ENCODE assay signal across 1 cellular context in the genomic region with DNA sequence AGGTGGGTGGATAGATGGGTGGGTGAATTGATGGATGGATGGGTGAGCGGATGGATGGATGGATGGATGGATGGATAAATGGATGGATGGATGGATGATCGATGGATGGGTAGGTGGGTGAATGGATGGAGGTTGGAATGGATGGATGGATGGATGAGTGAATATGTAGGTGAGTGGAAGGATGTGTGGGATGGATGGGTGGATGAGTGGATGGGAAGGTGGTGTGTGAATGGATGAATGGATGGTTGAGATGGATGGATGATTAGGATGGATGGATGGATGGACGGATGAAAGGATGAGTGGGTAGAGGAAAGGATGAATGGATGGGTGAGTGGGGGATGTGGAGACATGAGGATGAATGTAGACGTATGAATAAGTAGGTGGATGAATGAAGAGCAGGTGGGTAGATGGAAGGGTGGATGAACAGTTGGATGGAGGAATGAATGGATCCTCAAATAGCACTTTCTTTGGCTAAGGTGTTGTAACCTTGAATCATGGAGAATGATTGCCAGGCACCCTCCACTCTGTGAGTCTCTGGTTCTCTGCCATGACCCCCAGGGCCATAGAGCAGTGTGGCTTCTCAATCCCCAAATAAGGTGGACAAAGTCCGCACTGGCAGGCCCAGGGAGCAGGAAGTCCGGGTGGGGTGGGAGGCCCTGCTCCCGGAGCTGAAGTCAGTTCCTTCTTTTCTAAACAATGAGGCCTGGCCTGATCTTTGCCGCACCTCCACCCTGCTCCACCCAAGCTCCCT.
TF ChIP-seq lines count a peak whose summit lies in the region.

No MANE protein-coding gene starts in this region.

TF ChIP-seq in HepG2, 621 proteins besides CTCF, POLR2A, EP300 and RAD21 (continues in another document):
- TF ChIP-seq ZNF263 (CRISPR knock-in tag; IDR thresholded peaks at IDR 0.05) (0 out of 2 replicates have a peak, but pooled peaks have one; percentile 16), MTF1 (CRISPR knock-in tag; IDR thresholded peaks at IDR 0.05) (no peak), MIXL1 (CRISPR knock-in tag; IDR thresholded peaks at IDR 0.05) (0 out of 2 replicates have a peak, but pooled peaks have one; percentile 68), MYNN (CRISPR knock-in tag; IDR thresholded peaks at IDR 0.05; ENCODE audit: low read depth) (no peak), KLF16 (CRISPR knock-in tag; IDR thresholded peaks at IDR 0.05) (no peak), NFIC (IDR thresholded peaks at IDR 0.05; ENCODE audit: low read length) (no peak), U2AF1 (optimal IDR thresholded peaks at IDR 0.05; ENCODE audit: low read depth, low read length) (no peak), E2F5 (CRISPR knock-in tag; conservative IDR thresholded peaks at IDR 0.05) (no peak), HNRNPUL1 (IDR thresholded peaks at IDR 0.05; ENCODE audit: low read depth, low read length) (no peak), SATB2 (CRISPR knock-in tag; IDR thresholded peaks at IDR 0.05) (no peak), ZFYVE20 (CRISPR knock-in tag; IDR thresholded peaks at IDR 0.05; ENCODE audit: borderline replicate concordance, low read depth) (no peak), ZNF747 (CRISPR knock-in tag; IDR thresholded peaks at IDR 0.05; ENCODE audit: borderline replicate concordance) (no peak), ZNF30 (CRISPR knock-in tag; IDR thresholded peaks at IDR 0.05) (no peak), ZNF12 (CRISPR knock-in tag; IDR thresholded peaks at IDR 0.05) (no peak), POGZ (CRISPR knock-in tag; IDR thresholded peaks at IDR 0.05) (peak; percentile 56; the same call in 1 of the 2 replicates), CHCHD3 (CRISPR knock-in tag; IDR thresholded peaks at IDR 0.05) (no peak), ZFP90 (CRISPR knock-in tag; IDR thresholded peaks at IDR 0.05; ENCODE audit: borderline replicate concordance) (no peak), ZNF503 (CRISPR knock-in tag; IDR thresholded peaks at IDR 0.05) (no peak), ZBTB7A (CRISPR knock-in tag; IDR thresholded peaks at IDR 0.05) (no peak; the same call in 1 of the 2 replicates), PHB2 (IDR thresholded peaks at IDR 0.05; ENCODE audit: partially characterized antibody) (no peak), ZNF382 (CRISPR knock-in tag; IDR thresholded peaks at IDR 0.05; ENCODE audit: borderline replicate concordance) (no peak), ZBTB38 (CRISPR knock-in tag; IDR thresholded peaks at IDR 0.05) (no peak), ZNF234 (CRISPR knock-in tag; conservative IDR thresholded peaks at IDR 0.05) (no peak), ZNF75D (CRISPR knock-in tag; IDR thresholded peaks at IDR 0.05; ENCODE audit: borderline replicate concordance) (no peak), MEF2D (CRISPR knock-in tag; IDR thresholded peaks at IDR 0.05) (no peak), RBFOX2 (IDR thresholded peaks at IDR 0.05; ENCODE audit: low read depth, low read length) (no peak), SRSF1 (optimal IDR thresholded peaks at IDR 0.05; ENCODE audit: low read depth, low read length) (no peak), GATAD1 (CRISPR knock-in tag; IDR thresholded peaks at IDR 0.05) (peak; percentile 23; the same call in 1 of the 2 replicates), USF2 (IDR thresholded peaks at IDR 0.05; ENCODE audit: low read depth, low read length) (no peak), USF2 (CRISPR knock-in tag; IDR thresholded peaks at IDR 0.05; ENCODE audit: borderline replicate concordance) (no peak), RXRA (CRISPR knock-in tag; IDR thresholded peaks at IDR 0.05) (peak; percentile 45; the same call in 1 of the 2 replicates), EZH2 (conservative IDR thresholded peaks at IDR 0.05; ENCODE audit: low read depth, low read length) (no peak), ZNF580 (CRISPR knock-in tag; IDR thresholded peaks at IDR 0.05; ENCODE audit: borderline replicate concordance, low read depth) (0 out of 2 replicates have a peak, but pooled peaks have one; percentile 17), ZKSCAN8 (CRISPR knock-in tag; IDR thresholded peaks at IDR 0.05; ENCODE audit: borderline replicate concordance) (peak; percentile 19; the same call in 1 of the 2 replicates), ZFP62 (CRISPR knock-in tag; IDR thresholded peaks at IDR 0.05) (no peak), AGO2 (optimal IDR thresholded peaks at IDR 0.05; ENCODE audit: low read depth, low read length) (no peak), ZNF496 (CRISPR knock-in tag; IDR thresholded peaks at IDR 0.05; ENCODE audit: insufficient replicate concordance) (no peak), RFX1 (IDR thresholded peaks at IDR 0.05) (no peak), ZNF644 (CRISPR knock-in tag; IDR thresholded peaks at IDR 0.05; ENCODE audit: low read depth) (peak; percentile 86), NFYC (CRISPR knock-in tag; IDR thresholded peaks at IDR 0.05) (no peak), GATA4 (IDR thresholded peaks at IDR 0.05; ENCODE audit: borderline replicate concordance, low read depth) (no peak), ZNF879 (CRISPR knock-in tag; IDR thresholded peaks at IDR 0.05) (no peak), KLF9 (CRISPR knock-in tag; IDR thresholded peaks at IDR 0.05; ENCODE audit: low read depth) (no peak), HNF4A (CRISPR knock-in tag; IDR thresholded peaks at IDR 0.05) (peak; percentile 94), IKZF4 (CRISPR knock-in tag; IDR thresholded peaks at IDR 0.05; ENCODE audit: borderline replicate concordance, low read depth, not compliant biosample characterization) (no peak), SMAD3 (CRISPR knock-in tag; IDR thresholded peaks at IDR 0.05) (peak; percentile 39; the same call in 1 of the 2 replicates), ZNF713 (CRISPR knock-in tag; IDR thresholded peaks at IDR 0.05) (no peak), MBD4 (IDR thresholded peaks at IDR 0.05; ENCODE audit: borderline replicate concordance, low read length) (no peak), ZNF589 (CRISPR knock-in tag; conservative IDR thresholded peaks at IDR 0.05) (no peak), KDM4B (CRISPR knock-in tag; IDR thresholded peaks at IDR 0.05) (no peak), ZFX (CRISPR knock-in tag; IDR thresholded peaks at IDR 0.05; ENCODE audit: low read depth) (peak; percentile 86), ELF4 (CRISPR knock-in tag; IDR thresholded peaks at IDR 0.05; ENCODE audit: borderline replicate concordance) (0 out of 2 replicates have a peak, but pooled peaks have one; percentile 17), MTA3 (CRISPR knock-in tag; IDR thresholded peaks at IDR 0.05) (no peak), ZNF616 (CRISPR knock-in tag; IDR thresholded peaks at IDR 0.05; ENCODE audit: low read depth) (no peak), PRMT3 (CRISPR knock-in tag; IDR thresholded peaks at IDR 0.05; ENCODE audit: borderline replicate concordance, low read depth) (no peak)
- TF ChIP-seq, protein P1, sequence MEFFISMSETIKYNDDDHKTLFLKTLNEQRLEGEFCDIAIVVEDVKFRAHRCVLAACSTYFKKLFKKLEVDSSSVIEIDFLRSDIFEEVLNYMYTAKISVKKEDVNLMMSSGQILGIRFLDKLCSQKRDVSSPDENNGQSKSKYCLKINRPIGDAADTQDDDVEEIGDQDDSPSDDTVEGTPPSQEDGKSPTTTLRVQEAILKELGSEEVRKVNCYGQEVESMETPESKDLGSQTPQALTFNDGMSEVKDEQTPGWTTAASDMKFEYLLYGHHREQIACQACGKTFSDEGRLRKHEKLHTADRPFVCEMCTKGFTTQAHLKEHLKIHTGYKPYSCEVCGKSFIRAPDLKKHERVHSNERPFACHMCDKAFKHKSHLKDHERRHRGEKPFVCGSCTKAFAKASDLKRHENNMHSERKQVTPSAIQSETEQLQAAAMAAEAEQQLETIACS (CRISPR knock-in tag; IDR thresholded peaks at IDR 0.05) = no peak
- TF ChIP-seq, protein P2, sequence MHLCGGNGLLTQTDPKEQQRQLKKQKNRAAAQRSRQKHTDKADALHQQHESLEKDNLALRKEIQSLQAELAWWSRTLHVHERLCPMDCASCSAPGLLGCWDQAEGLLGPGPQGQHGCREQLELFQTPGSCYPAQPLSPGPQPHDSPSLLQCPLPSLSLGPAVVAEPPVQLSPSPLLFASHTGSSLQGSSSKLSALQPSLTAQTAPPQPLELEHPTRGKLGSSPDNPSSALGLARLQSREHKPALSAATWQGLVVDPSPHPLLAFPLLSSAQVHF (CRISPR knock-in tag; IDR thresholded peaks at IDR 0.05) = no peak
- TF ChIP-seq, protein P3, sequence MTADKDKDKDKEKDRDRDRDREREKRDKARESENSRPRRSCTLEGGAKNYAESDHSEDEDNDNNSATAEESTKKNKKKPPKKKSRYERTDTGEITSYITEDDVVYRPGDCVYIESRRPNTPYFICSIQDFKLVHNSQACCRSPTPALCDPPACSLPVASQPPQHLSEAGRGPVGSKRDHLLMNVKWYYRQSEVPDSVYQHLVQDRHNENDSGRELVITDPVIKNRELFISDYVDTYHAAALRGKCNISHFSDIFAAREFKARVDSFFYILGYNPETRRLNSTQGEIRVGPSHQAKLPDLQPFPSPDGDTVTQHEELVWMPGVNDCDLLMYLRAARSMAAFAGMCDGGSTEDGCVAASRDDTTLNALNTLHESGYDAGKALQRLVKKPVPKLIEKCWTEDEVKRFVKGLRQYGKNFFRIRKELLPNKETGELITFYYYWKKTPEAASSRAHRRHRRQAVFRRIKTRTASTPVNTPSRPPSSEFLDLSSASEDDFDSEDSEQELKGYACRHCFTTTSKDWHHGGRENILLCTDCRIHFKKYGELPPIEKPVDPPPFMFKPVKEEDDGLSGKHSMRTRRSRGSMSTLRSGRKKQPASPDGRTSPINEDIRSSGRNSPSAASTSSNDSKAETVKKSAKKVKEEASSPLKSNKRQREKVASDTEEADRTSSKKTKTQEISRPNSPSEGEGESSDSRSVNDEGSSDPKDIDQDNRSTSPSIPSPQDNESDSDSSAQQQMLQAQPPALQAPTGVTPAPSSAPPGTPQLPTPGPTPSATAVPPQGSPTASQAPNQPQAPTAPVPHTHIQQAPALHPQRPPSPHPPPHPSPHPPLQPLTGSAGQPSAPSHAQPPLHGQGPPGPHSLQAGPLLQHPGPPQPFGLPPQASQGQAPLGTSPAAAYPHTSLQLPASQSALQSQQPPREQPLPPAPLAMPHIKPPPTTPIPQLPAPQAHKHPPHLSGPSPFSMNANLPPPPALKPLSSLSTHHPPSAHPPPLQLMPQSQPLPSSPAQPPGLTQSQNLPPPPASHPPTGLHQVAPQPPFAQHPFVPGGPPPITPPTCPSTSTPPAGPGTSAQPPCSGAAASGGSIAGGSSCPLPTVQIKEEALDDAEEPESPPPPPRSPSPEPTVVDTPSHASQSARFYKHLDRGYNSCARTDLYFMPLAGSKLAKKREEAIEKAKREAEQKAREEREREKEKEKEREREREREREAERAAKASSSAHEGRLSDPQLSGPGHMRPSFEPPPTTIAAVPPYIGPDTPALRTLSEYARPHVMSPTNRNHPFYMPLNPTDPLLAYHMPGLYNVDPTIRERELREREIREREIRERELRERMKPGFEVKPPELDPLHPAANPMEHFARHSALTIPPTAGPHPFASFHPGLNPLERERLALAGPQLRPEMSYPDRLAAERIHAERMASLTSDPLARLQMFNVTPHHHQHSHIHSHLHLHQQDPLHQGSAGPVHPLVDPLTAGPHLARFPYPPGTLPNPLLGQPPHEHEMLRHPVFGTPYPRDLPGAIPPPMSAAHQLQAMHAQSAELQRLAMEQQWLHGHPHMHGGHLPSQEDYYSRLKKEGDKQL (CRISPR knock-in tag; IDR thresholded peaks at IDR 0.05; ENCODE audit: low read depth) = no peak
- TF ChIP-seq, protein P4, sequence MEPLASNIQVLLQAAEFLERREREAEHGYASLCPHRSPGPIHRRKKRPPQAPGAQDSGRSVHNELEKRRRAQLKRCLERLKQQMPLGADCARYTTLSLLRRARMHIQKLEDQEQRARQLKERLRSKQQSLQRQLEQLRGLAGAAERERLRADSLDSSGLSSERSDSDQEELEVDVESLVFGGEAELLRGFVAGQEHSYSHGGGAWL (CRISPR knock-in tag; IDR thresholded peaks at IDR 0.05) = no peak
- TF ChIP-seq, protein P5, sequence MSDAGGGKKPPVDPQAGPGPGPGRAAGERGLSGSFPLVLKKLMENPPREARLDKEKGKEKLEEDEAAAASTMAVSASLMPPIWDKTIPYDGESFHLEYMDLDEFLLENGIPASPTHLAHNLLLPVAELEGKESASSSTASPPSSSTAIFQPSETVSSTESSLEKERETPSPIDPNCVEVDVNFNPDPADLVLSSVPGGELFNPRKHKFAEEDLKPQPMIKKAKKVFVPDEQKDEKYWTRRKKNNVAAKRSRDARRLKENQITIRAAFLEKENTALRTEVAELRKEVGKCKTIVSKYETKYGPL (CRISPR knock-in tag; IDR thresholded peaks at IDR 0.05) = no peak
